Comparison of ENCODE assay signal across 8 cellular contexts in the genomic region with DNA sequence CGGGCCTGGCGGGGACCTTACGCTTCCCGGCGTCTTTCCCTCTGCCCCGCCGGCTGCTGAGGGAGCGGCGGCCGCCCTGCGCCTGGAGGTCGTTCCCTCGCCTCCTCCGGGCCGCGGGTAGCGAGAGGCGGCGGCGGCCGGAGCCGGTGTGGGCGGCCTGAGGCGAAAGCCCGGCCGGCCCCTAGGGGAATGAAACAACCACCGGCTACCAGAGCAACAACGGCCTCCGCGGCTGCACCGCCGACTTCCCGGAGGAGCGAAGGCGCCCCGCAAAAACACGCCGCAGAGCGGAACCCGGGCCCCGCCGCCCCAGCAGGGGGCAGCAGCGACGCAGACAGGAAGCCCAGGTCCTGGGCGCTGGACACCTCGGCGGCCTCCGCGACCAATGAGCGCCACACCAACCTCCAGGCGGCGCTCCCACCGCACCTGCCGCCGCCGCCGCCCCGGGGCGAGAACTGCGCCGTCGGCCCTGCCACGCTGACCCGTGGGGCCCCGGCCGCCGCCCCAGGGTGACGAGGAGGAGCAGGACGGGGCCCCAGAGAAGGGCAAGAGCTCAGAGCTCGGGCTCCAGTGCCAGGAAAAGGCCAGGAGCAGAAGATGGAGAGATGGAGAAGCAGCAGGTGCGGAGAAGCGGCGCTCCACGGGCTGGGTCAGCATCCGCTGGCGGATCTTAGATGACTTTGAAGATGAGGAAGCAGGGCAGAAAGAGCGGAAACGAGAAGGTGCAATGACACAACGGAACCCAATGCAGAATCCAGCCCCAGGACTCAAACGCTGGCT. TPM values are rescaled to one million over a fixed set of nuclear protein-coding genes. Genes with fewer than 3 reads are reported as not detected.
A peak's percentile ranks its signal among the peaks of the same experiment; 100 is the strongest.
DNase-seq lines count a peak whose midpoint lies in the region; ATAC-seq and TF ChIP-seq lines count a peak whose summit lies in the region.

No MANE protein-coding gene starts in this region.

- H3K4me3 ChIP-seq in fibroblast of villous mesenchyme (ENCODE audit: low read depth, low read length), result peak overlapping the region; percentile 65
- H3K4me3 ChIP-seq in subcutaneous abdominal adipose tissue (ENCODE audit: low read depth in 1 of 5, low read length in 5 of 5), result peak overlapping the region; percentile 51 to 84 (median 77)

- H3K9me3 ChIP-seq in subcutaneous abdominal adipose tissue (ENCODE audit: control insufficient read depth in 5 of 5, low read length in 5 of 5), result no peaks in the 10 kb centered on the region

- peak overlapping the region; percentile 27 for H3K27ac Mint-ChIP-seq in neural crest cell (ENCODE audit: unreplicated experiment)

- peaks cover 4% of the 10 kb centered on the region for H3K4me1 Mint-ChIP-seq in neural crest cell

- no peaks in the 10 kb centered on the region for H3K9me3 Mint-ChIP-seq in neural crest cell

- peaks cover 0 to 12% (median 6%) of the 10 kb centered on the region in 5 donors for H3K4me1 ChIP-seq in subcutaneous abdominal adipose tissue (ENCODE audit: control insufficient read depth in 5 of 5, insufficient read depth in 5 of 5, low read length in 5 of 5)

- H3K4me3 Mint-ChIP-seq in neural crest cell, result peak overlapping the region; percentile 84

- peak; percentile 79 for TF ChIP-seq CTCF in fibroblast of villous mesenchyme (IDR thresholded peaks at IDR 0.05; ENCODE audit: insufficient read depth, low read depth, low read length)
- peak; percentile 99 for TF ChIP-seq CTCF in neural crest cell (conservative IDR thresholded peaks at IDR 0.05)

- H3K27ac ChIP-seq in subcutaneous abdominal adipose tissue (ENCODE audit: low read depth, low read length), result peak overlapping the region; percentile 66

- peak overlapping the region; percentile 77 to 93 (median 88) for H3K9ac ChIP-seq in subcutaneous abdominal adipose tissue (ENCODE audit: low read length in 5 of 5)

- H3K36me3 Mint-ChIP-seq in neural crest cell (ENCODE audit: low read depth), result no peaks in the 10 kb centered on the region

- H3K27me3 Mint-ChIP-seq in neural crest cell (ENCODE audit: low read depth), result no peaks in the 10 kb centered on the region

- H3K27me3 ChIP-seq in subcutaneous abdominal adipose tissue (ENCODE audit: control insufficient read depth in 5 of 5, insufficient read depth in 4 of 5, low read length in 5 of 5), result no peaks in the 10 kb centered on the region

- no peaks in the 10 kb centered on the region for H3K36me3 ChIP-seq in subcutaneous abdominal adipose tissue (ENCODE audit: control insufficient read depth in 5 of 5, insufficient read depth in 5 of 5, low read length in 5 of 5)

- DNase-seq in DMS153 (lab: John Stamatoyannopoulos, UW) (peak; percentile 78), HUDEP-2 (lab: John Stamatoyannopoulos, UW; ENCODE audit: unreplicated experiment in 76 of 76) (peak in 74 of 76 experiments; percentile 27 to 90 (median 76)), RKO (ENCODE audit: low spot score) (peak; percentile 84), fibroblast of villous mesenchyme (ENCODE audit: low read depth) (peak; percentile 76), neural crest cell (ENCODE audit: low read depth, low spot score) (peak; percentile 91)
- DNase-seq in activated T-helper 9 cell treated with anti-CD3 and anti-CD28 coated beads, Interleukin-2, amount 50 U/mL, for 16 hours (ENCODE audit: low read depth), result peak; percentile 34

- ATAC-seq in GM21423 (IDR thresholded peaks at IDR 0.05; ENCODE audit: unreplicated experiment), result peak; percentile 99

RNA-seq across cellular contexts. Expression of gene ACSM6, which starts 10.4 kb away (rescaled TPM):
- total RNA-seq in fibroblast of villous mesenchyme (not detected in 2 replicates), neural crest cell (not detected in 2 replicates)

Comparison
In these comparisons a context has a peak if more than half of its experiments do, and no peak if none do; other contexts are left out.
1. Peak in every context shown above with its lines: DNase-seq, ATAC-seq, H3K4me3 ChIP-seq and H3K27ac ChIP-seq.
2. DNase-seq: peak in every context shown above with its lines; median percentile 91 in neural crest cell; 84 in RKO; 78 in DMS153; 76 in fibroblast of villous mesenchyme; 76 in HUDEP-2; 34 in activated T-helper 9 cell treated with anti-CD3 and anti-CD28 coated beads, Interleukin-2, amount 50 U/mL, for 16 hours.